ENCODE assay signal across 8 cellular contexts in genomic region chr21:46098303-46099141, GRCh38. TPM values are rescaled to one million over a fixed set of nuclear protein-coding genes. Genes with fewer than 3 reads are reported as not detected.
DNase-seq lines count a peak whose midpoint lies in the region; ATAC-seq and TF ChIP-seq lines count a peak whose summit lies in the region.

No MANE protein-coding gene starts in this region.

- peak; percentile 55 for DNase-seq in fibroblast of gingiva (ENCODE audit: low read depth)
- peak; percentile 37 for DNase-seq in neural progenitor cell (ENCODE audit: low spot score)
- no peak for DNase-seq in NCI-H226

- peak overlapping the region; percentile 80 for H3K4me2 ChIP-seq in BLaER1
- peak overlapping the region; percentile 80 for H3K4me2 ChIP-seq in neural progenitor cell

- H3K27me3 ChIP-seq in BLaER1 (peaks cover 15% of the 10 kb centered on the region), neural progenitor cell (peaks cover 60% of the 10 kb centered on the region)

- H3K4me1 Mint-ChIP-seq in neural progenitor cell, result peaks cover 5% of the 10 kb centered on the region

- H2AFZ ChIP-seq in neural progenitor cell (replicated peaks), result peak overlapping the region; percentile 91

- H3K9ac ChIP-seq in BLaER1, result peak overlapping the region; percentile 71; the same call in 1 of the 2 replicates
- no peak overlapping the region for H3K9ac ChIP-seq in neural progenitor cell

- H3K9me3 ChIP-seq in BLaER1 (peaks cover 19% of the 10 kb centered on the region), neural progenitor cell (ENCODE audit: low read depth) (peaks cover 8% of the 10 kb centered on the region)

- peak overlapping the region; percentile 83 for H3K4me3 Mint-ChIP-seq in neural progenitor cell

- H3K27ac Mint-ChIP-seq in neural progenitor cell, result no peak overlapping the region

- no peak for TF ChIP-seq CTCF in neural progenitor cell (IDR thresholded peaks at IDR 0.05)

- peaks cover 28% of the 10 kb centered on the region for H3K9me3 Mint-ChIP-seq in neural progenitor cell

- H3K27me3 Mint-ChIP-seq in neural progenitor cell (ENCODE audit: insufficient read depth, low read depth), result peaks cover 13% of the 10 kb centered on the region

- peaks cover 11% of the 10 kb centered on the region for H3K36me3 Mint-ChIP-seq in neural progenitor cell

- peaks cover 5% of the 10 kb centered on the region; the same call in 1 of the 2 replicates for H4K20me1 ChIP-seq in BLaER1
- H4K20me1 ChIP-seq in neural progenitor cell (ENCODE audit: low read depth), result no peaks in the 10 kb centered on the region

- H3K36me3 ChIP-seq in BLaER1 (no peaks in the 10 kb centered on the region), neural progenitor cell (no peaks in the 10 kb centered on the region)

- no peaks in the 10 kb centered on the region for H3F3A ChIP-seq in neural progenitor cell (ENCODE audit: low read depth)

- peaks cover 17% of the 10 kb centered on the region; the same call in 1 of the 2 replicates for H3K4me1 ChIP-seq in BLaER1
- no peaks in the 10 kb centered on the region for H3K4me1 ChIP-seq in neural progenitor cell

- no peaks in the 10 kb centered on the region for H3K79me2 ChIP-seq in neural progenitor cell (ENCODE audit: low read depth)

- H3K27ac ChIP-seq in BLaER1 (peak overlapping the region; percentile 41; the same call in 1 of the 2 replicates), neural progenitor cell (no peak overlapping the region)

- ATAC-seq in SK-N-SH treated with all-trans-retinoic acid at 6 μM for 48 hours, result peak; percentile 46
- no peak for ATAC-seq in HG03565 (IDR thresholded peaks at IDR 0.05; ENCODE audit: unreplicated experiment)
- ATAC-seq in GM18861 (IDR thresholded peaks at IDR 0.05; ENCODE audit: unreplicated experiment), result no peak
- ATAC-seq in HG02798 (IDR thresholded peaks at IDR 0.05; ENCODE audit: poor library complexity, unreplicated experiment), result no peak

- peak overlapping the region; percentile 73 for H3K4me3 ChIP-seq in BLaER1
- H3K4me3 ChIP-seq in neural progenitor cell, result peak overlapping the region; percentile 73

TF ChIP-seq in SK-N-SH treated with all-trans-retinoic acid at 6 μM for 48 hours, 23 proteins besides CTCF, POLR2A, EP300 and RAD21:
- TF ChIP-seq PPARA (CRISPR knock-in tag; IDR thresholded peaks at IDR 0.05; ENCODE audit: borderline replicate concordance), result no peak

RNA-seq across cellular contexts. Expression of gene COL6A2, which starts 0.6 kb away (rescaled TPM):
- 5.2 and 22.8 TPM in 2 replicates for total RNA-seq in neural progenitor cell (ENCODE audit: low replicate concordance)

RNA-seq across cellular contexts. Expression of gene FTCD, which starts 56.9 kb away (rescaled TPM):
- total RNA-seq in neural progenitor cell (ENCODE audit: low replicate concordance), result 0.96 TPM in 1 of 2 replicates, not detected in the other
